In genomic region chr16:10206865-10207264, GRCh38 we compare ENCODE assay signal across 23 cellular contexts. TPM values are rescaled to one million over a fixed set of nuclear protein-coding genes. Genes with fewer than 3 reads are reported as not detected.
"Had no signal": no experiment of that assay in that cellular context is flagged by ENCODE, and none has a peak within 500 bp of the region (broad histone marks: within the 10 kb centered on the region; RNA-seq: fewer than 3 reads in every experiment).

No MANE protein-coding gene starts in this region.

- H3K9me3 ChIP-seq: colonic mucosa, gastrocnemius medialis, lower lobe of right lung had no signal

- H3K27me3 ChIP-seq: colonic mucosa, gastrocnemius medialis had no signal

- FAIRE-seq: endothelial cell of umbilical vein, islet of Langerhans had no signal

- H3K36me3 ChIP-seq: colonic mucosa, esophagus muscularis mucosa, gastrocnemius medialis, heart right ventricle, left lung, lower lobe of right lung had no signal

- DNase-seq: colonic mucosa; cortex of kidney; effector CD4-positive, alpha-beta T cell; effector memory CD4-positive, alpha-beta T cell; foreskin melanocyte; gastrocnemius medialis; glutamatergic neuron; heart right ventricle; hippocampal formation; left cardiac atrium; left lung; left ventricle myocardium superior; lower lobe of right lung; mesendoderm; midbrain; naive thymus-derived CD4-positive, alpha-beta T cell had no signal

- H3K4me3 ChIP-seq: colonic mucosa, esophagus muscularis mucosa, gastrocnemius medialis, heart right ventricle, left lung, lower lobe of right lung had no signal

- ATAC-seq: gastrocnemius medialis; heart right ventricle; left cardiac atrium; left lung; left ventricle myocardium superior; lower lobe of right lung; naive thymus-derived CD4-positive, alpha-beta T cell had no signal

- H3K4me1 ChIP-seq: colonic mucosa, esophagus muscularis mucosa, gastrocnemius medialis, heart right ventricle, left lung, lower lobe of right lung had no signal

- H3K27ac ChIP-seq: colonic mucosa, esophagus muscularis mucosa, gastrocnemius medialis, heart right ventricle, left lung, lower lobe of right lung had no signal

RNA-seq across cellular contexts. Expression of gene GRIN2A, which starts 24.6 kb away (rescaled TPM):
- total RNA-seq: dermis microvascular lymphatic vessel endothelial cell; endothelial cell of umbilical vein; epithelial cell of proximal tubule; lung microvascular endothelial cell; mononuclear cell; naive thymus-derived CD4-positive, alpha-beta T cell had no signal
- polyA plus RNA-seq: endothelial cell of umbilical vein; naive thymus-derived CD4-positive, alpha-beta T cell had no signal
